1 cellular context compared by ENCODE assay signal in the genomic region with DNA sequence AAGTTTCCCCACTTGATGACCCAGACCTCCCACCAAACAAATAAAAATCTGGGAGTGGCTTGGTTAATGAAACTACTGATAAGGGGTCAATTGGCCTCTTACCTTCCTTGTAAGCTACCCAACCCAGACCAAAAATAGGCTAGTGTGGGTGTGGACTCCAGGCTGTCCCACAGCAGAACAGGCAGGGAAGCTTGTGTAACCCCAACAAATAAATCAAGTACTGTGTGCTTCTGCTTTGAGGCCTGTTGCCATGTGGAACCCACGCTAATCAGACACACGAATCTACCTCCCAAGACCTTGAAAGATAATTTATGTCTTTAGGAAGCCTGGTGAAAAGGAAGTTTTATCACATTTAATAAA.
TF ChIP-seq lines count a peak whose summit lies in the region.

No MANE protein-coding gene starts in this region.

TF ChIP-seq in K562, 482 proteins besides CTCF, POLR2A, EP300 and RAD21:
- TF ChIP-seq, protein P1, sequence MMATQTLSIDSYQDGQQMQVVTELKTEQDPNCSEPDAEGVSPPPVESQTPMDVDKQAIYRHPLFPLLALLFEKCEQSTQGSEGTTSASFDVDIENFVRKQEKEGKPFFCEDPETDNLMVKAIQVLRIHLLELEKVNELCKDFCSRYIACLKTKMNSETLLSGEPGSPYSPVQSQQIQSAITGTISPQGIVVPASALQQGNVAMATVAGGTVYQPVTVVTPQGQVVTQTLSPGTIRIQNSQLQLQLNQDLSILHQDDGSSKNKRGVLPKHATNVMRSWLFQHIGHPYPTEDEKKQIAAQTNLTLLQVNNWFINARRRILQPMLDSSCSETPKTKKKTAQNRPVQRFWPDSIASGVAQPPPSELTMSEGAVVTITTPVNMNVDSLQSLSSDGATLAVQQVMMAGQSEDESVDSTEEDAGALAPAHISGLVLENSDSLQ (IDR thresholded peaks at IDR 0.05), result peak; percentile 41; the same call in 1 of the 2 replicates
- no peak for TF ChIP-seq CC2D1A (IDR thresholded peaks at IDR 0.05)
- 0 out of 2 replicates have a peak, but pooled peaks have one; percentile 8 for TF ChIP-seq CEBPB (tag; IDR thresholded peaks at IDR 0.05)
- TF ChIP-seq, protein P2, sequence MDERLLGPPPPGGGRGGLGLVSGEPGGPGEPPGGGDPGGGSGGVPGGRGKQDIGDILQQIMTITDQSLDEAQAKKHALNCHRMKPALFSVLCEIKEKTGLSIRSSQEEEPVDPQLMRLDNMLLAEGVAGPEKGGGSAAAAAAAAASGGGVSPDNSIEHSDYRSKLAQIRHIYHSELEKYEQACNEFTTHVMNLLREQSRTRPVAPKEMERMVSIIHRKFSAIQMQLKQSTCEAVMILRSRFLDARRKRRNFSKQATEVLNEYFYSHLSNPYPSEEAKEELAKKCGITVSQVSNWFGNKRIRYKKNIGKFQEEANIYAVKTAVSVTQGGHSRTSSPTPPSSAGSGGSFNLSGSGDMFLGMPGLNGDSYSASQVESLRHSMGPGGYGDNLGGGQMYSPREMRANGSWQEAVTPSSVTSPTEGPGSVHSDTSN (CRISPR knock-in tag; IDR thresholded peaks at IDR 0.05; ENCODE audit: low read depth), result no peak
- TF ChIP-seq, protein P2 (tag; conservative IDR thresholded peaks at IDR 0.05; ENCODE audit: low read depth), result peak; percentile 39; the same call in 1 of the 2 replicates
- TF ChIP-seq PML (IDR thresholded peaks at IDR 0.05; ENCODE audit: low read length), result no peak
- TF ChIP-seq ZNF707 (CRISPR knock-in tag; conservative IDR thresholded peaks at IDR 0.05), result no peak
- no peak for TF ChIP-seq ZNF184 (CRISPR knock-in tag; IDR thresholded peaks at IDR 0.05)
- peak; percentile 65 for TF ChIP-seq MEIS2 (IDR thresholded peaks at IDR 0.05; ENCODE audit: partially characterized antibody)
